ENCODE assay signal across 8 cellular contexts in the genomic region with DNA sequence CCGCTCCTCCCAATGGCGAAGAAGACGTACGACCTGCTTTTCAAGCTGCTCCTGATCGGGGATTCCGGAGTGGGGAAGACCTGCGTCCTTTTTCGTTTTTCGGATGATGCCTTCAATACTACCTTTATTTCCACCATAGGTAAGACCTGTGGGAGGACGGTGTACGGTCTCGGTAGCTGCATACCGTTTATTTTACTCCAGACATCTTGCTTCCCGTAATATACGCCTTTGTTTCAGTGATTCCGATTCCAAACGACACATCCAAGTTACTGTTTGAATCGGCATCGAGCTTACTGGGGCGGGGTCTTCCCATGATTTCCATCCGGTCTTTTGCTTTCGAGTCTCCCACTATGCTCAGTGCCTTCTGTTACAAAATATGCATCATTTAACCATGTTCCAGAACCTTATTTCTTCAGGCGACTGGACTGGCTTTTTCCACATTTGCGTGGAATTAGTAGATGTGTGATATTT. TPM values are rescaled to one million over a fixed set of nuclear protein-coding genes. Genes with fewer than 3 reads are reported as not detected.
DNase-seq lines count a peak whose midpoint lies in the region; ATAC-seq, FAIRE-seq and TF ChIP-seq lines count a peak whose summit lies in the region.

No MANE protein-coding gene starts in this region.

- H3K36me3 Mint-ChIP-seq in CD8-positive, alpha-beta memory T cell, result peaks cover 0 to 31% (median 0%) of the 10 kb centered on the region in 3 donors

- TF ChIP-seq CTCF in LNCaP clone FGC (IDR thresholded peaks at IDR 0.05; ENCODE audit: control insufficient read depth, extremely low read depth, insufficient read depth) (no peak), astrocyte of the cerebellum (IDR thresholded peaks at IDR 0.05; ENCODE audit: low read depth, low read length, missing control alignments) (no peak), HepG2 (CRISPR knock-in tag; IDR thresholded peaks at IDR 0.05) (no peak), thoracic aorta (IDR thresholded peaks at IDR 0.05) (no peak)

- H3K9me3 ChIP-seq in CD8-positive, alpha-beta memory T cell (ENCODE audit: low read length), result no peaks in the 10 kb centered on the region
- H3K9me3 ChIP-seq in HepG2 (ENCODE audit: low read length) (no peaks in the 10 kb centered on the region), thoracic aorta (no peaks in the 10 kb centered on the region)

- TF ChIP-seq RAD21 in HepG2 (CRISPR knock-in tag; IDR thresholded peaks at IDR 0.05), result no peak

- H3K36me3 ChIP-seq in CD8-positive, alpha-beta memory T cell (ENCODE audit: insufficient read depth, low read length), result no peaks in the 10 kb centered on the region
- H3K36me3 ChIP-seq in HepG2 (replicated peaks in 1 of 2; ENCODE audit: control insufficient read depth in 1 of 2, insufficient read depth in 2 of 2, low read length in 2 of 2) (peaks cover 1 to 14% of the 10 kb centered on the region in 2 experiments; a peak in 3 of 5 replicates), thoracic aorta (peaks cover 3% of the 10 kb centered on the region)

- ATAC-seq in HepG2 (no peak), thoracic aorta (ENCODE audit: insufficient number of reproducible peaks, low FRiP score, low read depth) (no peak), HG02798 (IDR thresholded peaks at IDR 0.05; ENCODE audit: poor library complexity, unreplicated experiment) (no peak)

- FAIRE-seq in HepG2 (lab: Jason Lieb, UNC), result no peak

- peak overlapping the region; percentile 84 to 99 (median 96) for H3K4me3 Mint-ChIP-seq in CD8-positive, alpha-beta memory T cell

- H3K4me3 ChIP-seq in CD8-positive, alpha-beta memory T cell (ENCODE audit: low read length), result peak overlapping the region; percentile 98
- peak overlapping the region; percentile 95 for H3K4me3 ChIP-seq in LNCaP clone FGC (ENCODE audit: low read depth, low read length)
- H3K4me3 ChIP-seq in astrocyte of the cerebellum (ENCODE audit: low read depth, low read length), result peak overlapping the region; percentile 89
- H3K4me3 ChIP-seq in HepG2 (replicated peaks in 1 of 3; ENCODE audit: insufficient read depth in 1 of 3, low read depth in 2 of 3, low read length in 3 of 3), result peak overlapping the region; percentile 82 to 94 (median 91)
- H3K4me3 ChIP-seq in thoracic aorta, result peak overlapping the region; percentile 93

- in situ Hi-C loops in astrocyte of the cerebellum (cut with HindIII; ENCODE audit: low sequenced_read_pairs), result no loop called here
- in situ Hi-C loops in HepG2 (cut with HindIII; ENCODE audit: extremely low pct_ligation_motif_present, low pct_unique_long_range_greater_than_20kb), result no loop called here

- H3K27ac Mint-ChIP-seq in CD8-positive, alpha-beta memory T cell, result peak overlapping the region; percentile 46 to 96 (median 95)

- H3K27me3 ChIP-seq in CD8-positive, alpha-beta memory T cell (ENCODE audit: insufficient read depth, low read length, poor library complexity, severe bottlenecking), result no peaks in the 10 kb centered on the region
- H3K27me3 ChIP-seq in HepG2 (ENCODE audit: control insufficient read depth in 1 of 2, insufficient read depth in 2 of 2, low read length in 2 of 2) (peaks cover 0 to 5% of the 10 kb centered on the region in 2 experiments; a peak in 1 of 5 replicates), thoracic aorta (replicated peaks; ENCODE audit: insufficient read depth) (no peaks in the 10 kb centered on the region)

- TF ChIP-seq EP300 in HepG2 (IDR thresholded peaks at IDR 0.05; ENCODE audit: low read depth in 2 of 2, low read length in 2 of 2) (no peak), HepG2 (CRISPR knock-in tag; IDR thresholded peaks at IDR 0.05; ENCODE audit: borderline replicate concordance) (no peak)

- H2AFZ ChIP-seq in HepG2 (ENCODE audit: low read length), result no peak overlapping the region

- CTCF ChIA-PET in CD8-positive, alpha-beta memory T cell (lab: Charles Lee), result interaction anchor here (1.4 to 2.3 kb wide), 2 partner anchors 43 to 156 kb away, joined by 3 to 12 read pairs; a partner anchor contains a TSS
- CTCF ChIA-PET in HepG2 (lab: Yijun Ruan, JAX; ENCODE audit: low intra/inter-chr PET ratio, low total read pairs), result interaction anchor here (1.1 kb wide), 1 partner anchor 43 kb away, joined by 4 read pairs; no protein-coding TSS in a partner anchor

- DNase-seq in CD8-positive, alpha-beta memory T cell, result no peak
- DNase-seq in LNCaP clone FGC (ENCODE audit: low read depth) (no peak), astrocyte of the cerebellum (ENCODE audit: low read depth) (no peak), HepG2 (ENCODE audit: low spot score) (no peak), thoracic aorta (ENCODE audit: low spot score) (no peak), activated gamma-delta T cell treated with Interleukin-2 at 50 U/mL for 16 hours (no peak), DMS53 treated with DMSO at 0.1 percent for 48 hours (lab: John Stamatoyannopoulos, UW; ENCODE audit: unreplicated experiment) (no peak)

- H3K4me1 ChIP-seq in CD8-positive, alpha-beta memory T cell (ENCODE audit: insufficient read depth, low read length), result peaks cover 32% of the 10 kb centered on the region
- peaks cover 42% of the 10 kb centered on the region for H3K4me1 ChIP-seq in HepG2 (ENCODE audit: insufficient read depth, low read length)
- H3K4me1 ChIP-seq in thoracic aorta (ENCODE audit: control insufficient read depth in 1 of 2, low read depth in 2 of 2), result peaks cover 36 to 43% of the 10 kb centered on the region in 2 donors

- H3K4me2 ChIP-seq in HepG2 (ENCODE audit: low read depth, low read length), result peak overlapping the region; percentile 90

- H4K20me1 ChIP-seq in HepG2 (ENCODE audit: insufficient read depth, low read length), result peaks cover 43% of the 10 kb centered on the region

- H3K9me3 Mint-ChIP-seq in CD8-positive, alpha-beta memory T cell, result peaks cover 0 to 2% (median 0%) of the 10 kb centered on the region in 5 donors

- intact Hi-C loops in HepG2 (cut with micrococcal nuclease; ENCODE audit: unreplicated experiment), result no loop called here

- peaks cover 59% of the 10 kb centered on the region for H3K79me2 ChIP-seq in HepG2 (ENCODE audit: insufficient read depth, low read length)

- TF ChIP-seq POLR2A in HepG2 (IDR thresholded peaks at IDR 0.05; ENCODE audit: insufficient read depth in 1 of 2, low read depth in 2 of 2, low read length in 2 of 2), result no peak

- H3K27me3 Mint-ChIP-seq in CD8-positive, alpha-beta memory T cell, result no peaks in the 10 kb centered on the region

- peak overlapping the region; percentile 92 for H3K27ac ChIP-seq in CD8-positive, alpha-beta memory T cell (ENCODE audit: low read depth, low read length)
- H3K27ac ChIP-seq in HepG2 (ENCODE audit: extremely low read length, insufficient read depth, low read length) (peak overlapping the region; percentile 85), thoracic aorta (peak overlapping the region; percentile 84 to 99)

- H3K4me1 Mint-ChIP-seq in CD8-positive, alpha-beta memory T cell, result peaks cover 38 to 52% (median 39%) of the 10 kb centered on the region in 3 donors

- no TSS peak for BruUV-seq in HepG2 (replicated peaks; lab: Mats Ljungman, UMichigan)

- WGBS in HepG2 (ENCODE audit: low lambda C conversion rate), result 2% methylated on average over 24 of the region's 24 CpGs

- POLR2A ChIA-PET in CD8-positive, alpha-beta memory T cell (lab: Charles Lee), result interaction anchor here (0.8 to 1.7 kb wide), 5 partner anchors 8 to 156 kb away, joined by 3 to 10 read pairs (median 4); a partner anchor contains a TSS
- POLR2A ChIA-PET in HepG2 (lab: Yijun Ruan, JAX), result interaction anchor here (0.6 to 2.5 kb wide), 16 partner anchors 8 to 311 kb away, joined by 3 to 23 read pairs (median 4); a partner anchor contains a TSS

- H3K9ac ChIP-seq in HepG2 (ENCODE audit: insufficient read depth, low read depth, low read length), result peak overlapping the region; percentile 94

RNA-seq across cellular contexts. Expression of a gene that starts 0.7 kb away (rescaled TPM):
- 100 to 1,000 TPM; 155 to 167 TPM for total RNA-seq in CD8-positive, alpha-beta memory T cell
- polyA plus RNA-seq in CD8-positive, alpha-beta memory T cell, result 93.3 TPM
- 106 and 120 TPM in 2 replicates for total RNA-seq in HepG2 (2016; rRNA removed; fragmentation: Illumina TruSeq; extraction: Trizol)
- 19.3 and 24.2 TPM in 2 replicates for total RNA-seq in HepG2 (2016; cell fraction: cytosol; rRNA removed; fragmentation: Illumina TruSeq; extraction: Trizol; ENCODE audit: low read depth)
- total RNA-seq in HepG2 (2016; cell fraction: insoluble cytoplasmic fraction; rRNA removed; fragmentation: Illumina TruSeq; extraction: Trizol), result 113 and 116 TPM in 2 replicates
- 40.0 and 43.5 TPM in 2 replicates for total RNA-seq in HepG2 (2016; cell fraction: membrane; rRNA removed; fragmentation: Illumina TruSeq; extraction: Trizol)
- total RNA-seq in HepG2 (2016; cell fraction: nucleus; rRNA removed; fragmentation: Illumina TruSeq; extraction: Trizol), result 72.2 and 76.5 TPM in 2 replicates
- 39.0 and 48.2 TPM in 2 replicates for polyA plus RNA-seq in HepG2 (2011; rRNA removed)
- 33.3 and 40.9 TPM in 2 replicates for polyA plus RNA-seq in HepG2 (2011; cell fraction: cytosol; rRNA removed)
- polyA plus RNA-seq in HepG2 (2011; cell fraction: nucleus; rRNA removed), result 28.6 and 31.9 TPM in 2 replicates
- 98.5 and 102 TPM in 2 replicates for polyA plus RNA-seq in HepG2 (2012)
- polyA plus RNA-seq in HepG2 (2016; cell fraction: cytosol; fragmentation: Illumina TruSeq; extraction: Trizol; ENCODE audit: low read depth), result 18.0 and 27.8 TPM in 2 replicates
- 113 and 118 TPM in 2 replicates for polyA plus RNA-seq in HepG2 (2016; cell fraction: insoluble cytoplasmic fraction; fragmentation: Illumina TruSeq; extraction: Trizol; ENCODE audit: low read depth)
- 28.6 and 39.1 TPM in 2 replicates for polyA plus RNA-seq in HepG2 (2016; cell fraction: membrane; fragmentation: Illumina TruSeq; extraction: Trizol; ENCODE audit: low read depth)
- polyA plus RNA-seq in HepG2 (2016; cell fraction: nucleus; fragmentation: Illumina TruSeq; extraction: Trizol; ENCODE audit: insufficient read depth, low read depth), result 112 and 122 TPM in 2 replicates
- polyA minus RNA-seq in HepG2 (2011; rRNA and poly(A)+ RNA removed; ENCODE audit: low replicate concordance), result 42.7 and 61.6 TPM in 2 replicates
- polyA minus RNA-seq in HepG2 (2011; cell fraction: cytosol; rRNA and poly(A)+ RNA removed), result 82.0 and 98.0 TPM in 2 replicates
- 46.1 and 55.2 TPM in 2 replicates for polyA minus RNA-seq in HepG2 (2011; cell fraction: nucleus; rRNA and poly(A)+ RNA removed)
- total RNA-seq in thoracic aorta, result 10 to 100 TPM; 73.9 to 80.8 TPM

RNA-seq across cellular contexts. Expression of a gene that starts 52.3 kb away (rescaled TPM):
- 1 to 10 TPM; 4.9 to 5.5 TPM for total RNA-seq in CD8-positive, alpha-beta memory T cell
- 1.5 TPM for polyA plus RNA-seq in CD8-positive, alpha-beta memory T cell
- total RNA-seq in HepG2 (2016; rRNA removed; fragmentation: Illumina TruSeq; extraction: Trizol) (3.4 and 3.6 TPM in 2 replicates), thoracic aorta (10 to 100 TPM in 1 of 2 donors, 1 to 10 TPM in 1; 8.7 to 18.8 TPM)
- total RNA-seq in HepG2 (2016; cell fraction: cytosol; rRNA removed; fragmentation: Illumina TruSeq; extraction: Trizol; ENCODE audit: low read depth), result 2.6 and 3.1 TPM in 2 replicates
- total RNA-seq in HepG2 (2016; cell fraction: insoluble cytoplasmic fraction; rRNA removed; fragmentation: Illumina TruSeq; extraction: Trizol), result 3.3 and 4.2 TPM in 2 replicates
- total RNA-seq in HepG2 (2016; cell fraction: membrane; rRNA removed; fragmentation: Illumina TruSeq; extraction: Trizol), result 6.0 and 7.0 TPM in 2 replicates
- total RNA-seq in HepG2 (2016; cell fraction: nucleus; rRNA removed; fragmentation: Illumina TruSeq; extraction: Trizol), result 3.7 TPM in 2 replicates
- polyA plus RNA-seq in HepG2 (2011; rRNA removed), result 4.8 and 4.9 TPM in 2 replicates
- polyA plus RNA-seq in HepG2 (2011; cell fraction: cytosol; rRNA removed), result 3.8 and 4.0 TPM in 2 replicates
- 3.6 and 4.6 TPM in 2 replicates for polyA plus RNA-seq in HepG2 (2011; cell fraction: nucleus; rRNA removed)
- 7.3 and 11.4 TPM in 2 replicates for polyA plus RNA-seq in HepG2 (2012)
- polyA plus RNA-seq in HepG2 (2016; cell fraction: cytosol; fragmentation: Illumina TruSeq; extraction: Trizol; ENCODE audit: low read depth), result 2.1 and 2.7 TPM in 2 replicates
- 3.7 and 4.9 TPM in 2 replicates for polyA plus RNA-seq in HepG2 (2016; cell fraction: insoluble cytoplasmic fraction; fragmentation: Illumina TruSeq; extraction: Trizol; ENCODE audit: low read depth)
- polyA plus RNA-seq in HepG2 (2016; cell fraction: membrane; fragmentation: Illumina TruSeq; extraction: Trizol; ENCODE audit: low read depth), result 6.1 and 6.3 TPM in 2 replicates
- 4.6 and 4.7 TPM in 2 replicates for polyA plus RNA-seq in HepG2 (2016; cell fraction: nucleus; fragmentation: Illumina TruSeq; extraction: Trizol; ENCODE audit: insufficient read depth, low read depth)
- 2.6 and 8.0 TPM in 2 replicates for polyA minus RNA-seq in HepG2 (2011; rRNA and poly(A)+ RNA removed; ENCODE audit: low replicate concordance)
- polyA minus RNA-seq in HepG2 (2011; cell fraction: cytosol; rRNA and poly(A)+ RNA removed), result 3.7 and 5.7 TPM in 2 replicates
- polyA minus RNA-seq in HepG2 (2011; cell fraction: nucleus; rRNA and poly(A)+ RNA removed), result 5.5 and 7.8 TPM in 2 replicates
